1 cellular context compared by ENCODE assay signal in genomic region chr15:66504563-66505429, GRCh38.
A peak's percentile ranks its signal among the peaks of the same experiment; 100 is the strongest.
TF ChIP-seq lines count a peak whose summit lies in the region.

Gene RPL4, minus strand, starts transcription at chr15:66504855. Its CDS starts 65 bp downstream, at chr15:66504790.
Gene ZWILCH, plus strand, starts transcription at chr15:66505326. Its CDS starts 13 bp downstream, at chr15:66505339.

TF ChIP-seq in A549, 52 proteins besides CTCF, POLR2A, EP300 and RAD21 (continued from another document):
- peak; percentile 81 for TF ChIP-seq MYC (IDR thresholded peaks at IDR 0.05; ENCODE audit: borderline replicate concordance, low read length)
- TF ChIP-seq SREBF2 (IDR thresholded peaks at IDR 0.05) = no peak
- TF ChIP-seq CHD4 (IDR thresholded peaks at IDR 0.05; ENCODE audit: borderline replicate concordance) = no peak
- no peak for TF ChIP-seq CBX8 (IDR thresholded peaks at IDR 0.05)
- no peak for TF ChIP-seq NR3C1 (IDR thresholded peaks at IDR 0.05)
- no peak for TF ChIP-seq ZFP36 (IDR thresholded peaks at IDR 0.05; ENCODE audit: borderline replicate concordance, partially characterized antibody)
- peak; percentile 96 for TF ChIP-seq PHF8 (IDR thresholded peaks at IDR 0.05; ENCODE audit: borderline replicate concordance, low read depth)
- no peak for TF ChIP-seq MAFK (IDR thresholded peaks at IDR 0.05; ENCODE audit: partially characterized antibody)
- peak; percentile 72 for TF ChIP-seq KDM5A (IDR thresholded peaks at IDR 0.05)
- peak; percentile 35; the same call in 1 of the 2 replicates for TF ChIP-seq GATA3 (IDR thresholded peaks at IDR 0.05; ENCODE audit: borderline replicate concordance)
- TF ChIP-seq TP53 (CRISPR knock-in tag; IDR thresholded peaks at IDR 0.05) = peak; percentile 60
- no peak for TF ChIP-seq HES2 (IDR thresholded peaks at IDR 0.05)
- TF ChIP-seq FOSB (CRISPR knock-in tag; IDR thresholded peaks at IDR 0.05) = no peak; the same call in 1 of the 2 replicates
- no peak for TF ChIP-seq ELK1 (IDR thresholded peaks at IDR 0.05; ENCODE audit: low read depth, low read length)
- TF ChIP-seq NPAS2 (CRISPR knock-in tag; IDR thresholded peaks at IDR 0.05; ENCODE audit: borderline replicate concordance) = no peak
- TF ChIP-seq HOXA7 (CRISPR knock-in tag; IDR thresholded peaks at IDR 0.05) = no peak
- peak in 1 of 2 experiments; percentile 24; a peak in 1 of 4 replicates for TF ChIP-seq CEBPB (IDR thresholded peaks at IDR 0.05)
- TF ChIP-seq BHLHE40 (IDR thresholded peaks at IDR 0.05; ENCODE audit: low read depth, low read length) = no peak
- peak; percentile 57; the same call in 1 of the 2 replicates for TF ChIP-seq EHF (CRISPR knock-in tag; IDR thresholded peaks at IDR 0.05)
- TF ChIP-seq JUNB (IDR thresholded peaks at IDR 0.05) = no peak
- TF ChIP-seq E2F6 (IDR thresholded peaks at IDR 0.05; ENCODE audit: borderline replicate concordance, low read depth) = no peak; the same call in 1 of the 2 replicates
- TF ChIP-seq ESRRA (IDR thresholded peaks at IDR 0.05; ENCODE audit: borderline replicate concordance, low read length) = no peak; the same call in 1 of the 2 replicates
- no peak; the same call in 1 of the 2 replicates for TF ChIP-seq ZC3H11A (IDR thresholded peaks at IDR 0.05)
- no peak; the same call in 1 of the 2 replicates for TF ChIP-seq HOXB5 (CRISPR knock-in tag; IDR thresholded peaks at IDR 0.05)
- no peak for TF ChIP-seq ZNF302 (CRISPR knock-in tag; IDR thresholded peaks at IDR 0.05)
- TF ChIP-seq KDM1A (IDR thresholded peaks at IDR 0.05; ENCODE audit: low read depth) = no peak
- peak; percentile 94 for TF ChIP-seq CHD2 (IDR thresholded peaks at IDR 0.05; ENCODE audit: low read length, partially characterized antibody)
- no peak for TF ChIP-seq RNF2 (IDR thresholded peaks at IDR 0.05; ENCODE audit: borderline replicate concordance, low read depth)
- no peak for TF ChIP-seq NFE2L2 (conservative IDR thresholded peaks at IDR 0.05; ENCODE audit: low read length)
- 0 out of 2 replicates have a peak, but pooled peaks have one; percentile 11 for TF ChIP-seq ATOH8 (CRISPR knock-in tag; IDR thresholded peaks at IDR 0.05; ENCODE audit: low read depth)
- 0 out of 2 replicates have a peak, but pooled peaks have one; percentile 50 for TF ChIP-seq RARB (CRISPR knock-in tag; IDR thresholded peaks at IDR 0.05)
- TF ChIP-seq HMGXB4 (CRISPR knock-in tag; IDR thresholded peaks at IDR 0.05; ENCODE audit: borderline replicate concordance) = no peak; the same call in 1 of the 2 replicates
- TF ChIP-seq MAX (IDR thresholded peaks at IDR 0.05) = peak; percentile 96
- TF ChIP-seq HOXB13 (CRISPR knock-in tag; IDR thresholded peaks at IDR 0.05; ENCODE audit: low read depth) = no peak
- TF ChIP-seq BCL3 (IDR thresholded peaks at IDR 0.05) = peak; percentile 98
- no peak for TF ChIP-seq POLR2AphosphoS2 (conservative IDR thresholded peaks at IDR 0.05; ENCODE audit: low read length)
- TF ChIP-seq ZSCAN20 (CRISPR knock-in tag; IDR thresholded peaks at IDR 0.05) = no peak
- TF ChIP-seq RFX5 (IDR thresholded peaks at IDR 0.05) = peak; percentile 56; the same call in 1 of the 2 replicates
- no peak for TF ChIP-seq FOXS1 (CRISPR knock-in tag; IDR thresholded peaks at IDR 0.05)
- TF ChIP-seq TFCP2L1 (CRISPR knock-in tag; IDR thresholded peaks at IDR 0.05) = no peak; the same call in 1 of the 2 replicates
- no peak for TF ChIP-seq EHMT2 (IDR thresholded peaks at IDR 0.05; ENCODE audit: low read depth)
- TF ChIP-seq SMC3 (IDR thresholded peaks at IDR 0.05) = no peak
- no peak for TF ChIP-seq MAZ (IDR thresholded peaks at IDR 0.05; ENCODE audit: borderline replicate concordance, low read depth, low read length)
- TF ChIP-seq RCOR1 (IDR thresholded peaks at IDR 0.05; ENCODE audit: low read depth, low read length) = no peak
